8 cellular contexts compared by ENCODE assay signal in genomic region chr13:29595380-29596063, GRCh38. TPM values are rescaled to one million over a fixed set of nuclear protein-coding genes. Genes with fewer than 3 reads are reported as not detected.
DNase-seq lines count a peak whose midpoint lies in the region; ATAC-seq and TF ChIP-seq lines count a peak whose summit lies in the region.

TSS of gene SLC7A1 (minus strand) at chr13:29595688. CDS start at chr13:29536188, 59,500 bp downstream.

- 2% methylated on average over 17 of the region's 98 CpGs for WGBS in esophagus muscularis mucosa

- peak within 1 kb of the TSS; percentile 52 for H2AFZ ChIP-seq in PC-3 (ENCODE audit: low read length)

- CTCF ChIA-PET in PC-3 (lab: Charles Lee) = no interaction called here

- H4K20me1 ChIP-seq in PC-3 (ENCODE audit: low read length) = peaks cover 32% of the 10 kb centered on the region

- peaks cover 39% of the 10 kb centered on the region for H3K36me3 Mint-ChIP-seq in activated T-cell treated with anti-CD3 and anti-CD28 coated beads, Interleukin-2, amount 50 U/mL, for 24 hours (ENCODE audit: low read depth)

- peaks cover 3% of the 10 kb centered on the region for H3K27me3 Mint-ChIP-seq in activated T-cell treated with anti-CD3 and anti-CD28 coated beads, Interleukin-2, amount 50 U/mL, for 24 hours

- DNase-seq in DMS153 (lab: John Stamatoyannopoulos, UW) (peak; percentile 88), HuH-7 (ENCODE audit: low spot score) (peak; percentile 78), PC-3 (peak; percentile 90), esophagus muscularis mucosa (ENCODE audit: extremely low spot score) (peak; percentile 93)
- peak; percentile 91 for DNase-seq in activated T-cell treated with anti-CD3 and anti-CD28 coated beads, Interleukin-2, amount 50 U/mL, for 24 hours
- peak; percentile 64 for DNase-seq in stimulated activated CD8-positive, alpha-beta memory T cell treated with anti-CD3 and anti-CD28 coated beads, Interleukin-7, amount 100 ng/mL, for 24 hours (ENCODE audit: low read depth)

- H3K4me3 ChIP-seq in PC-3 (ENCODE audit: low read length) = peak within 1 kb of the TSS; percentile 78
- H3K4me3 ChIP-seq in esophagus muscularis mucosa = peak within 1 kb of the TSS; percentile 91 to 99 (median 95)
- peak within 1 kb of the TSS; percentile 67 to 78 for H3K4me3 ChIP-seq in muscle layer of colon (ENCODE audit: low read depth in 1 of 2, low read length in 2 of 2)

- H3K4me1 Mint-ChIP-seq in activated T-cell treated with anti-CD3 and anti-CD28 coated beads, Interleukin-2, amount 50 U/mL, for 24 hours (ENCODE audit: low read depth) = peaks cover 42% of the 10 kb centered on the region

- H3K9ac ChIP-seq in PC-3 (ENCODE audit: low read length) = peak within 1 kb of the TSS; percentile 96
- H3K9ac ChIP-seq in muscle layer of colon (ENCODE audit: low read length) = peak within 1 kb of the TSS; percentile 60

- no peak for TF ChIP-seq POLR2A in esophagus muscularis mucosa (IDR thresholded peaks at IDR 0.05; ENCODE audit: low read depth)

- TF ChIP-seq CTCF in PC-3 (conservative IDR thresholded peaks at IDR 0.05; ENCODE audit: low read depth, low read length) (no peak), esophagus muscularis mucosa (IDR thresholded peaks at IDR 0.05) (no peak)

- peaks cover 48% of the 10 kb centered on the region for H3K79me2 ChIP-seq in PC-3 (ENCODE audit: low read length)

- peak within 1 kb of the TSS; percentile 92 for H3K4me3 Mint-ChIP-seq in activated T-cell treated with anti-CD3 and anti-CD28 coated beads, Interleukin-2, amount 50 U/mL, for 24 hours

- H3K36me3 ChIP-seq in PC-3 (ENCODE audit: low read depth, low read length) (peaks cover 4% of the 10 kb centered on the region; the same call in 1 of the 2 replicates), esophagus muscularis mucosa (no peaks in the 10 kb centered on the region), muscle layer of colon (ENCODE audit: insufficient read depth, low read length) (no peaks in the 10 kb centered on the region)

- H3K9me3 ChIP-seq in PC-3 (ENCODE audit: low read length) (no peaks in the 10 kb centered on the region), esophagus muscularis mucosa (no peaks in the 10 kb centered on the region), muscle layer of colon (ENCODE audit: low read length) (no peaks in the 10 kb centered on the region)

- no peaks in the 10 kb centered on the region for H3F3A ChIP-seq in PC-3 (ENCODE audit: low read length, unreplicated experiment)

- peak within 1 kb of the TSS; percentile 98 for H3K27ac Mint-ChIP-seq in activated T-cell treated with anti-CD3 and anti-CD28 coated beads, Interleukin-2, amount 50 U/mL, for 24 hours

- peak within 1 kb of the TSS; percentile 84 for H3K4me2 ChIP-seq in PC-3 (ENCODE audit: low read length)

- TF ChIP-seq EP300 in esophagus muscularis mucosa (IDR thresholded peaks at IDR 0.05) = no peak

- ATAC-seq in GM21526 (IDR thresholded peaks at IDR 0.05; ENCODE audit: low FRiP score, unreplicated experiment) (peak; percentile 75), PC-3 (peak; percentile 89)

- intact Hi-C loops in PC-3 (cut with micrococcal nuclease) (no loop called here), esophagus muscularis mucosa (cut with DNase I) (loop anchor here (5.0 to 10.0 kb wide), 3 partner anchors 83 to 519 kb away; partner anchors contain the start of gene UBL3)

- peaks cover 24% of the 10 kb centered on the region; the same call in 1 of the 2 replicates for H3K4me1 ChIP-seq in PC-3 (ENCODE audit: insufficient read depth, low read length)
- peaks cover 0 to 41% (median 30%) of the 10 kb centered on the region in 4 donors for H3K4me1 ChIP-seq in esophagus muscularis mucosa
- peaks cover 8% of the 10 kb centered on the region for H3K4me1 ChIP-seq in muscle layer of colon (ENCODE audit: insufficient read depth, low read length)

- no peaks in the 10 kb centered on the region for H3K9me2 ChIP-seq in PC-3 (replicated peaks; ENCODE audit: low read length)

- BruUV-seq in PC-3 (replicated peaks; lab: Mats Ljungman, UMichigan) = no TSS peak

- POLR2A ChIA-PET in PC-3 (lab: Charles Lee; ENCODE audit: unreplicated experiment) = no interaction called here

- H3K27me3 ChIP-seq in PC-3 (ENCODE audit: low read length) (no peaks in the 10 kb centered on the region), esophagus muscularis mucosa (peaks cover 0 to 6% (median 0%) of the 10 kb centered on the region in 4 donors), muscle layer of colon (ENCODE audit: control insufficient read depth in 1 of 2, insufficient read depth in 2 of 2, low read length in 2 of 2) (no peaks in the 10 kb centered on the region)

- H3K9me3 Mint-ChIP-seq in activated T-cell treated with anti-CD3 and anti-CD28 coated beads, Interleukin-2, amount 50 U/mL, for 24 hours = no peaks in the 10 kb centered on the region

- peak within 1 kb of the TSS; percentile 49 for H3K27ac ChIP-seq in PC-3 (ENCODE audit: low read length)
- peak within 1 kb of the TSS; percentile 94 to 98 (median 96) for H3K27ac ChIP-seq in esophagus muscularis mucosa (replicated peaks in 1 of 4)
- peak within 1 kb of the TSS; percentile 74 for H3K27ac ChIP-seq in muscle layer of colon (ENCODE audit: low read depth, low read length)

RNA-seq across cellular contexts. Expression of gene SLC7A1, which starts in this region (rescaled TPM):
- total RNA-seq in PC-3 (2014; rRNA removed) (19.5 and 29.3 TPM in 2 replicates), esophagus muscularis mucosa (10 to 100 TPM; 15.0 to 28.8 (median 21.6) TPM)

Comparison
In these comparisons a context has a peak if more than half of its experiments do, and no peak if none do; other contexts are left out.
1. Peak in every context shown above with its lines: DNase-seq, ATAC-seq, H3K4me3 ChIP-seq and H3K27ac ChIP-seq.